Comparison of ENCODE assay signal across 23 cellular contexts in the genomic region with DNA sequence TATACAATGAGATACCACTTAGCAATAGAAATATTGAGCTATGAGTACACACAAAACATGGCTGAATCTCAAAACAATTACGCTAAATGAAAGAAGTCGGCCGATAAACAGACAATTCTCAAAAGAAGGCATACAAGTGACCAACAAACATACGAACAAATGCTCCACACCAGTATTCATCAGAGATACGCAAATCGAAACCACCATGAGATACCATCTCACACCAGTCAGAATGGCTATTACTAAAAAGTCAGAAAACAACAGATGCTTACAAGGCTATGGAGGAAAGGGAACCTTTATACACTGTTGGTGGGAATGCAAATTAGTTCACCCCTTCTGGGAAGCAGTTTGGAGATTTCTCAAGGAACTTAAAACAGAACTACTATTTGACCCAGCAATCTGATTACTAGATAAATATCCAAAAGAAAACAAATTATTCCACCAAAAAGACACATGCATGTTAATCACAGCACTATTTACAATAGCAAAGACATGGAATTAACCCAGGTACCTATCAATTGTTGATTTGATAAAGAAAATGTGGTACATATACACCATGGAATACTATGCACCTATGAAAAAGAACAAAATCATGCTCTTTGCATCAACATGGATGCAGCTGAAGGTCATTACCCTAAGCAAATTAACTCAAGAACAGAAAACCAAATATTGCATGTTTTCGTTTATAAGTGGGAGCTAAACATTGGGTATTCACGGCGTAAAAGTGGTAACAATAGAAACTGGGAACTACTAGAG.
"Had no signal": no experiment of that assay in that cellular context is flagged by ENCODE, and none has a peak within 500 bp of the region (broad histone marks: within the 10 kb centered on the region; RNA-seq: fewer than 3 reads in every experiment).

No MANE protein-coding gene starts in this region.

- DNase-seq: activated CD4-positive, alpha-beta T cell treated with anti-CD3 and anti-CD28 coated beads for 1 hour; activated CD4-positive, alpha-beta T cell treated with anti-CD3 and anti-CD28 coated beads for 4 hours; activated CD4-positive, alpha-beta T cell treated with anti-CD3 and anti-CD28 coated beads, Interleukin-2, amount 10 ng/mL, durations not matched to agents 7 days and 5 days; activated CD4-positive, alpha-beta T cell treated with anti-CD3 and anti-CD28 coated beads, Interleukin-2, amount 50 U/mL, for 48 hours; activated CD8-positive, alpha-beta memory T cell treated with anti-CD3 and anti-CD28 coated beads for 24 hours; activated CD8-positive, alpha-beta T cell treated with anti-CD3 and anti-CD28 coated beads for 36 hours; activated effector memory CD4-positive, alpha-beta T cell treated with anti-CD3 and anti-CD28 coated beads, Interleukin-2, amount 50 U/mL, for 16 hours; activated naive CD4-positive, alpha-beta T cell treated with anti-CD3 and anti-CD28 coated beads, Interleukin-2, amount 10 ng/mL, durations not matched to agents 7 days and 5 days; activated naive CD8-positive, alpha-beta T cell treated with anti-CD3 and anti-CD28 coated beads, Interleukin-2, amount 10 ng/mL, durations not matched to agents 7 days and 5 days; activated T-cell treated with anti-CD3 and anti-CD28 coated beads, Interleukin-2, amount 50 U/mL, for 4 hours; central memory CD4-positive, alpha-beta T cell; cerebellar nuclear complex; colonic mucosa; effector CD8-positive, alpha-beta T cell; esophagus squamous epithelium; foreskin melanocyte; heart right ventricle had no signal

- H3K4me1 Mint-ChIP-seq: activated CD4-positive, alpha-beta T cell treated with anti-CD3 and anti-CD28 coated beads, Interleukin-2, amount 10 ng/mL, durations not matched to agents 7 days and 5 days; activated naive CD4-positive, alpha-beta T cell treated with anti-CD3 and anti-CD28 coated beads, Interleukin-2, amount 10 ng/mL, durations not matched to agents 7 days and 5 days; activated naive CD8-positive, alpha-beta T cell treated with anti-CD3 and anti-CD28 coated beads, Interleukin-2, amount 10 ng/mL, durations not matched to agents 7 days and 5 days had no signal

- FAIRE-seq: endometrium, endothelial cell of umbilical vein had no signal

- H3K27ac Mint-ChIP-seq: activated CD4-positive, alpha-beta T cell treated with anti-CD3 and anti-CD28 coated beads, Interleukin-2, amount 10 ng/mL, durations not matched to agents 7 days and 5 days; activated CD8-positive, alpha-beta T cell treated with anti-CD3 and anti-CD28 coated beads for 36 hours; activated naive CD4-positive, alpha-beta T cell treated with anti-CD3 and anti-CD28 coated beads, Interleukin-2, amount 10 ng/mL, durations not matched to agents 7 days and 5 days; activated naive CD4-positive, alpha-beta T cell treated with anti-CD3 and anti-CD28 coated beads, Interleukin-2, amount 50 U/mL, for 72 hours; activated naive CD8-positive, alpha-beta T cell treated with anti-CD3 and anti-CD28 coated beads, Interleukin-2, amount 10 ng/mL, durations not matched to agents 7 days and 5 days; activated T-helper 2 cell treated with anti-CD3 and anti-CD28 coated beads, Interferon-gamma antibody, Interleukin-2, Interleukin-4, amounts not matched to agents 10 μg/mL and 5 μg/mL and 100 μg/mL, durations not matched to agents 14 hours and 24 hours and 36 hours; brain had no signal

- H3K36me3 Mint-ChIP-seq: activated naive CD4-positive, alpha-beta T cell treated with anti-CD3 and anti-CD28 coated beads, Interleukin-2, amount 10 ng/mL, durations not matched to agents 7 days and 5 days; activated naive CD8-positive, alpha-beta T cell treated with anti-CD3 and anti-CD28 coated beads, Interleukin-2, amount 10 ng/mL, durations not matched to agents 7 days and 5 days; brain had no signal

- H3K4me3 Mint-ChIP-seq: activated CD4-positive, alpha-beta T cell treated with anti-CD3 and anti-CD28 coated beads, Interleukin-2, amount 10 ng/mL, durations not matched to agents 7 days and 5 days; activated CD8-positive, alpha-beta T cell treated with anti-CD3 and anti-CD28 coated beads for 36 hours; activated naive CD4-positive, alpha-beta T cell treated with anti-CD3 and anti-CD28 coated beads, Interleukin-2, amount 10 ng/mL, durations not matched to agents 7 days and 5 days; activated naive CD8-positive, alpha-beta T cell treated with anti-CD3 and anti-CD28 coated beads, Interleukin-2, amount 10 ng/mL, durations not matched to agents 7 days and 5 days; activated T-cell treated with anti-CD3 and anti-CD28 coated beads, Interleukin-2, amount 50 U/mL, for 4 hours; brain had no signal

- ATAC-seq: gastroesophageal sphincter, heart right ventricle had no signal

- H3K27me3 Mint-ChIP-seq: brain had no signal
